1 cellular context compared by ENCODE assay signal in genomic region chr9:129344623-129345495, GRCh38.
TF ChIP-seq lines count a peak whose summit lies in the region.

No MANE protein-coding gene starts in this region.

TF ChIP-seq in HepG2, 621 proteins besides CTCF, POLR2A, EP300 and RAD21 (continued from another document and continues in another):
- TF ChIP-seq PBX2 (CRISPR knock-in tag; IDR thresholded peaks at IDR 0.05), result no peak
- TF ChIP-seq PITX1 (CRISPR knock-in tag; IDR thresholded peaks at IDR 0.05), result no peak
- no peak for TF ChIP-seq NCOA5 (CRISPR knock-in tag; IDR thresholded peaks at IDR 0.05)
- no peak for TF ChIP-seq CENPBD1 (CRISPR knock-in tag; IDR thresholded peaks at IDR 0.05; ENCODE audit: borderline replicate concordance, low read depth)
- TF ChIP-seq ZNF552 (CRISPR knock-in tag; IDR thresholded peaks at IDR 0.05; ENCODE audit: borderline replicate concordance), result no peak
- no peak for TF ChIP-seq U2AF1 (optimal IDR thresholded peaks at IDR 0.05; ENCODE audit: low read depth, low read length)
- no peak for TF ChIP-seq ZNF691 (CRISPR knock-in tag; IDR thresholded peaks at IDR 0.05; ENCODE audit: borderline replicate concordance, low read depth)
- TF ChIP-seq ZNF768 (CRISPR knock-in tag; IDR thresholded peaks at IDR 0.05), result no peak
- no peak for TF ChIP-seq ZNF724P (CRISPR knock-in tag; IDR thresholded peaks at IDR 0.05; ENCODE audit: borderline replicate concordance)
- peak; percentile 69 for TF ChIP-seq PPARG (CRISPR knock-in tag; conservative IDR thresholded peaks at IDR 0.05)
- TF ChIP-seq ZNF20 (CRISPR knock-in tag; IDR thresholded peaks at IDR 0.05), result no peak
- TF ChIP-seq AKAP8 (CRISPR knock-in tag; IDR thresholded peaks at IDR 0.05), result no peak
- 0 out of 2 replicates have a peak, but pooled peaks have one; percentile 46 for TF ChIP-seq DRAP1 (CRISPR knock-in tag; IDR thresholded peaks at IDR 0.05)
- TF ChIP-seq NFKBIZ (CRISPR knock-in tag; IDR thresholded peaks at IDR 0.05), result no peak
- no peak for TF ChIP-seq MED13 (CRISPR knock-in tag; IDR thresholded peaks at IDR 0.05)
- no peak for TF ChIP-seq ZBTB34 (CRISPR knock-in tag; IDR thresholded peaks at IDR 0.05)
- TF ChIP-seq PATZ1 (CRISPR knock-in tag; IDR thresholded peaks at IDR 0.05), result peak; percentile 30; the same call in 1 of the 2 replicates
- no peak for TF ChIP-seq SCMH1 (CRISPR knock-in tag; IDR thresholded peaks at IDR 0.05; ENCODE audit: borderline replicate concordance)
- no peak for TF ChIP-seq ZSCAN29 (CRISPR knock-in tag; conservative IDR thresholded peaks at IDR 0.05)
- TF ChIP-seq ZBTB42 (CRISPR knock-in tag; IDR thresholded peaks at IDR 0.05), result no peak
- TF ChIP-seq ZNF383 (CRISPR knock-in tag; IDR thresholded peaks at IDR 0.05; ENCODE audit: borderline replicate concordance), result no peak
- TF ChIP-seq ZNF33A (CRISPR knock-in tag; IDR thresholded peaks at IDR 0.05; ENCODE audit: borderline replicate concordance), result no peak
- TF ChIP-seq ZNF709 (CRISPR knock-in tag; IDR thresholded peaks at IDR 0.05), result no peak
- no peak for TF ChIP-seq ZNF710 (CRISPR knock-in tag; IDR thresholded peaks at IDR 0.05; ENCODE audit: borderline replicate concordance)
- TF ChIP-seq ZFP62 (CRISPR knock-in tag; IDR thresholded peaks at IDR 0.05), result no peak
- TF ChIP-seq CENPX (CRISPR knock-in tag; IDR thresholded peaks at IDR 0.05), result no peak
- no peak for TF ChIP-seq CCDC6 (CRISPR knock-in tag; IDR thresholded peaks at IDR 0.05)
- TF ChIP-seq IKZF1 (IDR thresholded peaks at IDR 0.05), result no peak
- no peak for TF ChIP-seq HMGA1 (CRISPR knock-in tag; conservative IDR thresholded peaks at IDR 0.05)
- TF ChIP-seq HNF4G (IDR thresholded peaks at IDR 0.05; ENCODE audit: borderline replicate concordance, low read depth, low read length), result no peak
- TF ChIP-seq HNF4G (CRISPR knock-in tag; IDR thresholded peaks at IDR 0.05; ENCODE audit: borderline replicate concordance, low read depth), result no peak
- TF ChIP-seq SRSF1 (optimal IDR thresholded peaks at IDR 0.05; ENCODE audit: low read depth, low read length), result no peak
- 0 out of 2 replicates have a peak, but pooled peaks have one; percentile 71 for TF ChIP-seq ZNF816 (CRISPR knock-in tag; IDR thresholded peaks at IDR 0.05; ENCODE audit: borderline replicate concordance)
- no peak for TF ChIP-seq RORA (CRISPR knock-in tag; IDR thresholded peaks at IDR 0.05)
- TF ChIP-seq ZNF75D (CRISPR knock-in tag; IDR thresholded peaks at IDR 0.05; ENCODE audit: borderline replicate concordance), result no peak
- no peak for TF ChIP-seq SNAPC4 (CRISPR knock-in tag; IDR thresholded peaks at IDR 0.05)
- no peak for TF ChIP-seq NFYC (CRISPR knock-in tag; IDR thresholded peaks at IDR 0.05)
- no peak for TF ChIP-seq FOXA1 (IDR thresholded peaks at IDR 0.05)
- TF ChIP-seq FOXA1 (CRISPR knock-in tag; IDR thresholded peaks at IDR 0.05), result no peak
- TF ChIP-seq MTERF4 (CRISPR knock-in tag; IDR thresholded peaks at IDR 0.05), result no peak
- no peak for TF ChIP-seq NCOA2 (CRISPR knock-in tag; IDR thresholded peaks at IDR 0.05)
- no peak for TF ChIP-seq TAF1 (CRISPR knock-in tag; IDR thresholded peaks at IDR 0.05)
- TF ChIP-seq ZBTB20 (CRISPR knock-in tag; IDR thresholded peaks at IDR 0.05; ENCODE audit: borderline replicate concordance, low read depth), result no peak
- TF ChIP-seq TRAFD1 (CRISPR knock-in tag; IDR thresholded peaks at IDR 0.05; ENCODE audit: borderline replicate concordance), result no peak
- TF ChIP-seq ZNF576 (CRISPR knock-in tag; IDR thresholded peaks at IDR 0.05), result no peak
- no peak for TF ChIP-seq YY1 (IDR thresholded peaks at IDR 0.05; ENCODE audit: insufficient read depth, insufficient replicate concordance, low read depth, low read length)
- peak; percentile 24 for TF ChIP-seq TEAD3 (CRISPR knock-in tag; optimal IDR thresholded peaks at IDR 0.05; ENCODE audit: borderline replicate concordance)
- TF ChIP-seq PBX3 (CRISPR knock-in tag; IDR thresholded peaks at IDR 0.05; ENCODE audit: borderline replicate concordance), result no peak
- no peak for TF ChIP-seq ZNF256 (CRISPR knock-in tag; conservative IDR thresholded peaks at IDR 0.05)
- TF ChIP-seq ZNF572 (CRISPR knock-in tag; IDR thresholded peaks at IDR 0.05), result no peak
